In genomic region chr19:47399198-47399597, GRCh38 we compare ENCODE assay signal across 1 cellular context.
TF ChIP-seq lines count a peak whose summit lies in the region.

No MANE protein-coding gene starts in this region.

TF ChIP-seq in SK-N-SH, 30 proteins besides CTCF, POLR2A, EP300 and RAD21 (continued from another document):
- no peak for TF ChIP-seq ZBTB33 (IDR thresholded peaks at IDR 0.05; ENCODE audit: borderline replicate concordance, low read depth)
- no peak for TF ChIP-seq NRF1 (IDR thresholded peaks at IDR 0.05; ENCODE audit: low read depth, low read length)
- TF ChIP-seq USF1 (IDR thresholded peaks at IDR 0.05; ENCODE audit: borderline replicate concordance, low read depth) = no peak
- TF ChIP-seq POLR2AphosphoS5 (IDR thresholded peaks at IDR 0.05; ENCODE audit: low read depth, low read length) = no peak
- no peak for TF ChIP-seq TEAD4 (IDR thresholded peaks at IDR 0.05; ENCODE audit: borderline replicate concordance, insufficient read depth)
- no peak for TF ChIP-seq GATA2 (CRISPR knock-in tag; IDR thresholded peaks at IDR 0.05)
